In the genomic region with DNA sequence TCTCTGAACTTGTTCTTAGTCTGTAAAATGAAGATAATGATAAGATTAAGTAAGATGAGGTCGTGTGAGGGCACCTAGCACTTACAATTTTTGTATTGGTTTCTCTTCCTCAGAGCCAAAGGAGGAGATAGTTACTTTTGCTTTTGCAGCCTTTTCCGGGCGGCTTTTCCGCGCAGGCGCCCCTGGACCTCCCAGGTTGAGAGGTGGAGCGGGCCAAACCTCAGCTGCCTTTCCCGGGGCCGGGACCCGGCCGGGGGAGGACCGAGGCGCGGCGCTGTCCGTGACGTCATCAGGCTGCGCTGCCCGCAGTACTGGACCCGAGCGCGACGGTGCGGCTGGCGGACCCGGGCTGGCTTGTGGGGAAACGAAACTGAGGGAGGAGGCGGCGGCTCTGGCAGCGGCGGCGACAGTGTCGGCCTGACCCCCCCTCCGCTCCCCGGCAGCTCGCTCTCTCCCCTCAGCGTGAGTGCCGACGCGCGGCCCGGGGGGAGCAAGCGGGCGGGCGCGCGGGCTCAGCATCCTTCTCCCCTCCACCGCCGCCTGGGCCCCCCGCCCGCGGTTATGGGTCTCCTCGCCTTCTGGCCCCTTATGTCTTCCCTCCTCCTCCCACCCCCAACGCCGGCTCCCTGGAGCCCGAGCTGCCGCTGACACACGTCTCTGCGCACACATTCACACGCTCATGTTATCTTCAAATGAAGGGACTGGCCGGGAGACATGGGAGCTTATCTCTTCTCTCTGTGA, we compare ENCODE assay signal across 8 cellular contexts.
A peak's percentile ranks its signal among the peaks of the same experiment; 100 is the strongest.
DNase-seq lines count a peak whose midpoint lies in the region; ATAC-seq and TF ChIP-seq lines count a peak whose summit lies in the region.

A gene with protein sequence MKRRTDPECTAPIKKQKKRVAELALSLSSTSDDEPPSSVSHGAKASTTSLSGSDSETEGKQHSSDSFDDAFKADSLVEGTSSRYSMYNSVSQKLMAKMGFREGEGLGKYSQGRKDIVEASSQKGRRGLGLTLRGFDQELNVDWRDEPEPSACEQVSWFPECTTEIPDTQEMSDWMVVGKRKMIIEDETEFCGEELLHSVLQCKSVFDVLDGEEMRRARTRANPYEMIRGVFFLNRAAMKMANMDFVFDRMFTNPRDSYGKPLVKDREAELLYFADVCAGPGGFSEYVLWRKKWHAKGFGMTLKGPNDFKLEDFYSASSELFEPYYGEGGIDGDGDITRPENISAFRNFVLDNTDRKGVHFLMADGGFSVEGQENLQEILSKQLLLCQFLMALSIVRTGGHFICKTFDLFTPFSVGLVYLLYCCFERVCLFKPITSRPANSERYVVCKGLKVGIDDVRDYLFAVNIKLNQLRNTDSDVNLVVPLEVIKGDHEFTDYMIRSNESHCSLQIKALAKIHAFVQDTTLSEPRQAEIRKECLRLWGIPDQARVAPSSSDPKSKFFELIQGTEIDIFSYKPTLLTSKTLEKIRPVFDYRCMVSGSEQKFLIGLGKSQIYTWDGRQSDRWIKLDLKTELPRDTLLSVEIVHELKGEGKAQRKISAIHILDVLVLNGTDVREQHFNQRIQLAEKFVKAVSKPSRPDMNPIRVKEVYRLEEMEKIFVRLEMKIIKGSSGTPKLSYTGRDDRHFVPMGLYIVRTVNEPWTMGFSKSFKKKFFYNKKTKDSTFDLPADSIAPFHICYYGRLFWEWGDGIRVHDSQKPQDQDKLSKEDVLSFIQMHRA (plus strand): TSS at position 306 of the 741 bp plus-strand sequence. CDS start 2,409 bp downstream, outside the sequence.

- no peak for TF ChIP-seq CTCF in AG09319 (IDR thresholded peaks at IDR 0.05; ENCODE audit: low read depth, low read length)

- DNase-seq in AG09319 (ENCODE audit: extremely low read depth, low read depth), result peak; percentile 67
- DNase-seq in NCI-H345 (lab: John Stamatoyannopoulos, UW), result peak; percentile 92
- peak; percentile 89 for DNase-seq in activated CD4-positive, CD25-positive, alpha-beta regulatory T cell treated with anti-CD3 and anti-CD28 coated beads, Interleukin-2, amount 50 U/mL, for 16 hours (ENCODE audit: low read depth, low spot score)
- DNase-seq in central memory CD4-positive, alpha-beta T cell, result peak; percentile 97
- peak; percentile 89 for DNase-seq in inferior parietal cortex (ENCODE audit: extremely low spot score)
- DNase-seq in stimulated activated CD4-positive, alpha-beta T cell treated with anti-CD3 and anti-CD28 coated beads, Interleukin-12 subunit alpha, Interleukin-12 subunit beta, amount 100 ng/mL, for 24 hours (ENCODE audit: low read depth in 2 of 2), result peak; percentile 95 to 97

- peak; percentile 81 for ATAC-seq in GM19025 (IDR thresholded peaks at IDR 0.05; ENCODE audit: low read depth, unreplicated experiment)
- ATAC-seq in HG03280 (IDR thresholded peaks at IDR 0.05; ENCODE audit: unreplicated experiment), result peak; percentile 92

Comparison
In these comparisons a context has a peak if more than half of its experiments do, and no peak if none do; other contexts are left out.
1. Peak in every context shown above with its lines: DNase-seq and ATAC-seq.